Comparison of ENCODE assay signal across 16 cellular contexts in genomic region chr1:106995970-106996369, GRCh38.
DNase-seq lines count a peak whose midpoint lies in the region; ATAC-seq, FAIRE-seq and TF ChIP-seq lines count a peak whose summit lies in the region.
"Had no signal": no experiment of that assay in that cellular context is flagged by ENCODE, and none has a peak within 500 bp of the region (broad histone marks: within the 10 kb centered on the region; RNA-seq: fewer than 3 reads in every experiment).

No MANE protein-coding gene starts in this region.

- no peak overlapping the region for H3K27ac ChIP-seq in uterus
- H3K27ac ChIP-seq: body of pancreas, HL-60 had no signal

- no peak for TF ChIP-seq CTCF in uterus (IDR thresholded peaks at IDR 0.05)

- no peak for TF ChIP-seq POLR2A in GM12892 (IDR thresholded peaks at IDR 0.05; ENCODE audit: low read depth, low read length)
- no peak for TF ChIP-seq POLR2A in uterus (IDR thresholded peaks at IDR 0.05)

- no peaks in the 10 kb centered on the region for H3K36me3 ChIP-seq in uterus

- H3K4me3 Mint-ChIP-seq in T-cell, result no peak overlapping the region
- H3K4me3 Mint-ChIP-seq: natural killer cell treated with Interleukin-12 subunit alpha and Interleukin-12 subunit beta and Interleukin-15 and Interleukin-18, amount 100 ng/mL, for 72 hours had no signal

- peak; percentile 81 for FAIRE-seq in GM12892 (lab: Jason Lieb, UNC)
- FAIRE-seq in HTR-8/SVneo (lab: Jason Lieb, UNC), result no peak

- H3K27me3 ChIP-seq in uterus, result no peaks in the 10 kb centered on the region
- H3K27me3 ChIP-seq: body of pancreas had no signal

- peaks cover 0 to 8% (median 5%) of the 10 kb centered on the region in 3 donors for H3K9me3 Mint-ChIP-seq in T-cell
- H3K9me3 Mint-ChIP-seq: natural killer cell treated with Interleukin-12 subunit alpha and Interleukin-12 subunit beta and Interleukin-15 and Interleukin-18, amount 100 ng/mL, for 72 hours had no signal

- no peaks in the 10 kb centered on the region for H3K36me3 Mint-ChIP-seq in T-cell
- H3K36me3 Mint-ChIP-seq: natural killer cell treated with Interleukin-12 subunit alpha and Interleukin-12 subunit beta and Interleukin-15 and Interleukin-18, amount 100 ng/mL, for 72 hours had no signal

- H3K4me1 Mint-ChIP-seq in T-cell, result no peaks in the 10 kb centered on the region

- CTCF ChIA-PET in T-cell (lab: Charles Lee), result no interaction called here

- intact Hi-C loops in uterus (cut with DNase I; ENCODE audit: low total_unique reads), result no loop called here

- H3K27ac Mint-ChIP-seq in T-cell, result no peak overlapping the region
- H3K27ac Mint-ChIP-seq: natural killer cell treated with Interleukin-12 subunit alpha and Interleukin-12 subunit beta and Interleukin-15 and Interleukin-18, amount 100 ng/mL, for 72 hours had no signal

- H3K4me1 ChIP-seq in uterus, result no peaks in the 10 kb centered on the region
- H3K4me1 ChIP-seq: body of pancreas had no signal

- peak; percentile 14 for DNase-seq in GM12892 (ENCODE audit: insufficient read length)
- no peak for DNase-seq in NCI-H1092 treated with DMSO at 0.1 percent for 48 hours (lab: John Stamatoyannopoulos, UW)
- no peak for DNase-seq in uterus
- DNase-seq in T-cell, result no peak
- no peak for DNase-seq in HTR-8/SVneo (ENCODE audit: insufficient read length, low spot score)
- DNase-seq: activated T-cell treated with anti-CD3 and anti-CD28 coated beads for 4 hours; body of pancreas; NCI-H1105; stimulated activated CD4-positive, alpha-beta T cell treated with anti-CD3 and anti-CD28 coated beads, Interleukin-12 subunit alpha, Interleukin-12 subunit beta, amount 100 ng/mL, for 4 hours; stimulated activated naive CD4-positive, alpha-beta T cell; T-helper 9 cell had no signal

- POLR2A ChIA-PET in T-cell (lab: Charles Lee), result no interaction called here

- peak; percentile 92 for ATAC-seq in GM19395 (IDR thresholded peaks at IDR 0.05; ENCODE audit: unreplicated experiment)
- peak; percentile 94 for ATAC-seq in HG02798 (IDR thresholded peaks at IDR 0.05; ENCODE audit: poor library complexity, unreplicated experiment)
- peak; percentile 98 for ATAC-seq in HG03460 (IDR thresholded peaks at IDR 0.05; ENCODE audit: unreplicated experiment)
- no peak for ATAC-seq in T-cell (replicated peaks in 1 of 4)
- ATAC-seq: body of pancreas; natural killer cell treated with Interleukin-12 subunit alpha and Interleukin-12 subunit beta and Interleukin-15 and Interleukin-18, amount 100 ng/mL, for 72 hours had no signal

- no peaks in the 10 kb centered on the region for H3K9me3 ChIP-seq in uterus
- H3K9me3 ChIP-seq: body of pancreas had no signal

- H3K27me3 Mint-ChIP-seq in T-cell, result no peaks in the 10 kb centered on the region
- H3K27me3 Mint-ChIP-seq: natural killer cell treated with Interleukin-12 subunit alpha and Interleukin-12 subunit beta and Interleukin-15 and Interleukin-18, amount 100 ng/mL, for 72 hours had no signal

- no peak overlapping the region for H3K4me3 ChIP-seq in uterus
- H3K4me3 ChIP-seq: body of pancreas had no signal

Comparison
In these comparisons a context has a peak if more than half of its experiments do, and no peak if none do; other contexts are left out.
1. ATAC-seq: peak in GM19395 (single experiment), HG02798 (single experiment) and HG03460 (single experiment); none in T-cell (0 of 4).